20 cellular contexts compared by ENCODE assay signal in genomic region chr18:57891707-57892391, GRCh38.
DNase-seq lines count a peak whose midpoint lies in the region; ATAC-seq, FAIRE-seq and TF ChIP-seq lines count a peak whose summit lies in the region.
"Had no signal": no experiment of that assay in that cellular context is flagged by ENCODE, and none has a peak within 500 bp of the region (broad histone marks: within the 10 kb centered on the region; RNA-seq: fewer than 3 reads in every experiment).

No MANE protein-coding gene starts in this region.

- DNase-seq in MM.1S = peak; percentile 25
- peak; percentile 38 for DNase-seq in bronchial epithelial cell (ENCODE audit: low read depth)
- DNase-seq in Kasumi-1 (lab: John Stamatoyannopoulos, UW) = no peak
- no peak for DNase-seq in glomerular visceral epithelial cell (ENCODE audit: extremely low spot score)
- DNase-seq in NCI-H2227 treated with DMSO at 0.1 percent for 48 hours (lab: John Stamatoyannopoulos, UW) = no peak
- DNase-seq in activated naive CD4-positive, alpha-beta T cell (lab: John Stamatoyannopoulos, UW) = no peak
- DNase-seq: CD4-positive, alpha-beta memory T cell; DMS53; NCI-H1105 treated with DMSO at 0.1 percent for 48 hours; NCI-H1694; NCI-H226; NCI-H524; NCI-H82; PC-3 had no signal

- H3K27me3 ChIP-seq in DOHH2 (ENCODE audit: control insufficient read depth, low read length) = no peaks in the 10 kb centered on the region
- no peaks in the 10 kb centered on the region for H3K27me3 ChIP-seq in MM.1S (replicated peaks; ENCODE audit: insufficient read depth, low read length)
- H3K27me3 ChIP-seq in bronchial epithelial cell (ENCODE audit: control insufficient read depth, insufficient read depth, low read length) = no peaks in the 10 kb centered on the region
- H3K27me3 ChIP-seq: BLaER1 had no signal

- H2AFZ ChIP-seq in MM.1S (ENCODE audit: low read length) = 0 out of 2 replicates have a peak overlapping the region, but pooled peaks have one; percentile 35

- ATAC-seq in GM21390 (IDR thresholded peaks at IDR 0.05; ENCODE audit: unreplicated experiment) = peak; percentile 53
- ATAC-seq: A549, PC-3 had no signal

- H3F3A ChIP-seq in DOHH2 (ENCODE audit: control insufficient read depth, insufficient read depth) (no peaks in the 10 kb centered on the region), MM.1S (ENCODE audit: insufficient read depth, low read length) (no peaks in the 10 kb centered on the region)

- no peak for FAIRE-seq in bronchial epithelial cell (lab: Jason Lieb, UNC)
- FAIRE-seq: A549, H54 had no signal

- H3K36me3 ChIP-seq in DOHH2 (ENCODE audit: control insufficient read depth, low read length) = no peaks in the 10 kb centered on the region
- no peaks in the 10 kb centered on the region for H3K36me3 ChIP-seq in MM.1S (replicated peaks; ENCODE audit: insufficient read depth, low read length)
- no peaks in the 10 kb centered on the region for H3K36me3 ChIP-seq in bronchial epithelial cell (ENCODE audit: control insufficient read depth, insufficient read depth, low read length)
- H3K36me3 ChIP-seq: BLaER1 had no signal

- H3K4me1 ChIP-seq in DOHH2 (ENCODE audit: control insufficient read depth, low read length) (peaks cover 14% of the 10 kb centered on the region), MM.1S (ENCODE audit: low read length) (peaks cover 13% of the 10 kb centered on the region)
- H3K4me1 ChIP-seq: A549, BLaER1 had no signal

- no peaks in the 10 kb centered on the region for H3K79me2 ChIP-seq in DOHH2 (ENCODE audit: control insufficient read depth, low read length)
- H3K79me2 ChIP-seq in MM.1S (ENCODE audit: low read length) = no peaks in the 10 kb centered on the region

- H3K4me2 ChIP-seq in DOHH2 (ENCODE audit: low read length) = peak overlapping the region; percentile 30
- peak overlapping the region; percentile 31 for H3K4me2 ChIP-seq in MM.1S (ENCODE audit: low read depth, low read length)
- H3K4me2 ChIP-seq: A549, BLaER1 had no signal

- no peak overlapping the region for H3K9ac ChIP-seq in MM.1S (ENCODE audit: low read length)
- H3K9ac ChIP-seq: BLaER1 had no signal

- H3K27ac ChIP-seq in DOHH2 (ENCODE audit: low read depth, low read length) (peak overlapping the region; percentile 17; the same call in 1 of the 2 replicates), MM.1S (ENCODE audit: low read length) (peak overlapping the region; percentile 30; the same call in 1 of the 2 replicates)
- H3K27ac ChIP-seq: A549, BLaER1, RWPE1 had no signal

- H3K9me3 ChIP-seq in DOHH2 (ENCODE audit: control insufficient read depth, insufficient read depth, low read length) (peaks cover 15% of the 10 kb centered on the region), MM.1S (replicated peaks; ENCODE audit: insufficient read depth, low read length) (no peaks in the 10 kb centered on the region)

- H4K20me1 ChIP-seq in DOHH2 (ENCODE audit: control insufficient read depth, insufficient read depth, low read depth, low read length) (no peaks in the 10 kb centered on the region), MM.1S (ENCODE audit: insufficient read depth, low read length) (no peaks in the 10 kb centered on the region)
- H4K20me1 ChIP-seq: BLaER1 had no signal

- no peak overlapping the region for H3K4me3 ChIP-seq in DOHH2 (ENCODE audit: low read length)
- no peak overlapping the region for H3K4me3 ChIP-seq in MM.1S (ENCODE audit: low read length)
- no peak overlapping the region for H3K4me3 ChIP-seq in bronchial epithelial cell (ENCODE audit: low read depth, low read length)
- H3K4me3 ChIP-seq: A549, BLaER1 had no signal

- H3K9me2 ChIP-seq in DOHH2 (replicated peaks; ENCODE audit: control insufficient read depth, low read length) (no peaks in the 10 kb centered on the region), MM.1S (replicated peaks; ENCODE audit: insufficient read depth, low read length) (no peaks in the 10 kb centered on the region)

- TF ChIP-seq CTCF in DOHH2 (IDR thresholded peaks at IDR 0.05; ENCODE audit: low read depth, low read length, poor library complexity, severe bottlenecking) (no peak), MM.1S (IDR thresholded peaks at IDR 0.05; ENCODE audit: low read length) (no peak), bronchial epithelial cell (IDR thresholded peaks at IDR 0.05; ENCODE audit: insufficient read depth, low read length, severe bottlenecking) (no peak)

Comparison
In these comparisons a context has a peak if more than half of its experiments do, and no peak if none do; other contexts are left out.
1. DNase-seq: peak in MM.1S (single experiment) and bronchial epithelial cell (single experiment); none in Kasumi-1 (0 of 2), glomerular visceral epithelial cell (single experiment), NCI-H2227 treated with DMSO at 0.1 percent for 48 hours (single experiment) and activated naive CD4-positive, alpha-beta T cell (0 of 4).